ENCODE assay signal across 8 cellular contexts in the genomic region with DNA sequence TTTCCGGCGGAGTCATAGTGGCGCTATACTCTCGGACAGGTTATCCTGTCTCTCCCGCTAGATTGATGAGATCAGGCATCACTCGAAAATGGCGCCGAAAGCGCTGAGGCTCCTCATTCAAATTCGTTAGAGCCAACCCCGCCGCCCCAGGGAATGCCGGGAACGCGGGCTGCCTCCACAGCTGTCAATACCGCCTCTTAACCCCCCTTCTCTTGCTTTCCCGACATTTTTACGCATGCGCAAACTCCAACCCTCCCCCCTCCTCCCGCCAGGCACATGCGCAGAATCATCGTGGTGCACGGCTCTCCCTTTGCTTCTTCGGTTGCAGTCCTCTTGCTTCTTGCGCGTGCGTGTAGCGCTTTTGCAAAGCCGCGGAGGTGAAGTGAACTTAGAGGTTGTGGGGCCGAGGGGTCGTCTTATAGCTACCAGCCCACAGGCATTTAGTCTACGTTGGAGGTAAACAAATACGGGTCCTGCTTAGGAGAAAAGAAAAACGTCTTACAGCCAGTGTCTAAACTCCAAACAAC.
DNase-seq lines count a peak whose midpoint lies in the region; ATAC-seq and TF ChIP-seq lines count a peak whose summit lies in the region.

No MANE protein-coding gene starts in this region.

- H3K36me3 ChIP-seq in mucosa of descending colon (ENCODE audit: low read depth) = no peaks in the 10 kb centered on the region

- ATAC-seq in GM21619 (IDR thresholded peaks at IDR 0.05; ENCODE audit: unreplicated experiment) = peak; percentile 64
- peak; percentile 90 for ATAC-seq in mucosa of descending colon

- no peak for TF ChIP-seq EP300 in Ishikawa (IDR thresholded peaks at IDR 0.05; ENCODE audit: borderline replicate concordance)

- no peaks in the 10 kb centered on the region for H3K9me3 ChIP-seq in mucosa of descending colon

- H3K4me1 ChIP-seq in mucosa of descending colon (ENCODE audit: low read depth) = peaks cover 6% of the 10 kb centered on the region

- DNase-seq in DMS153 treated with DMSO at 0.1 percent for 48 hours (lab: John Stamatoyannopoulos, UW; ENCODE audit: unreplicated experiment) = peak; percentile 94
- peak; percentile 74 for DNase-seq in OCI-M2 (lab: John Stamatoyannopoulos, UW; ENCODE audit: unreplicated experiment)
- peak; percentile 98 for DNase-seq in activated T-cell treated with anti-CD3 and anti-CD28 coated beads, Interleukin-2, amount 50 U/mL, for 1 hour
- DNase-seq in epithelial cell of proximal tubule (ENCODE audit: low read depth) = peak; percentile 87
- peak; percentile 98 to 99 (median 99) for DNase-seq in mucosa of descending colon
- DNase-seq in stimulated activated CD8-positive, alpha-beta memory T cell treated with anti-CD3 and anti-CD28 coated beads, Interleukin-4, amount 100 ng/mL, for 1 hour (ENCODE audit: low read depth in 2 of 2, low spot score in 1 of 2) = peak; percentile 97 to 98

- H3K4me3 ChIP-seq in epithelial cell of proximal tubule (ENCODE audit: low read depth, low read length) (peak overlapping the region; percentile 63), mucosa of descending colon (peak overlapping the region; percentile 62)

- intact Hi-C loops in mucosa of descending colon (cut with DNase I, micrococcal nuclease) = loop anchor here (5.0 to 10.0 kb wide), 4 partner anchors 40 to 453 kb away; partner anchors contain the start of gene TRIM13 (in 1 of the 2)

- TF ChIP-seq CTCF in epithelial cell of proximal tubule (conservative IDR thresholded peaks at IDR 0.05; ENCODE audit: low read depth, low read length) (no peak), mucosa of descending colon (IDR thresholded peaks at IDR 0.05) (no peak)

- TF ChIP-seq RAD21 in Ishikawa (IDR thresholded peaks at IDR 0.05; ENCODE audit: low read depth) = no peak

TF ChIP-seq in Ishikawa, 13 proteins besides CTCF, POLR2A, EP300 and RAD21:
- TF ChIP-seq MAX (IDR thresholded peaks at IDR 0.05) = peak; percentile 68; the same call in 1 of the 2 replicates
- no peak; the same call in 1 of the 2 replicates for TF ChIP-seq TAF1 (IDR thresholded peaks at IDR 0.05; ENCODE audit: low read depth)
- TF ChIP-seq TEAD4 (IDR thresholded peaks at IDR 0.05) = peak; percentile 42; the same call in 1 of the 2 replicates
- peak; percentile 90 for TF ChIP-seq YY1 (IDR thresholded peaks at IDR 0.05; ENCODE audit: low read depth)

Comparison
In these comparisons a context has a peak if more than half of its experiments do, and no peak if none do; other contexts are left out.
1. Peak in every context shown above with its lines: DNase-seq, ATAC-seq and H3K4me3 ChIP-seq.